In the genomic region with DNA sequence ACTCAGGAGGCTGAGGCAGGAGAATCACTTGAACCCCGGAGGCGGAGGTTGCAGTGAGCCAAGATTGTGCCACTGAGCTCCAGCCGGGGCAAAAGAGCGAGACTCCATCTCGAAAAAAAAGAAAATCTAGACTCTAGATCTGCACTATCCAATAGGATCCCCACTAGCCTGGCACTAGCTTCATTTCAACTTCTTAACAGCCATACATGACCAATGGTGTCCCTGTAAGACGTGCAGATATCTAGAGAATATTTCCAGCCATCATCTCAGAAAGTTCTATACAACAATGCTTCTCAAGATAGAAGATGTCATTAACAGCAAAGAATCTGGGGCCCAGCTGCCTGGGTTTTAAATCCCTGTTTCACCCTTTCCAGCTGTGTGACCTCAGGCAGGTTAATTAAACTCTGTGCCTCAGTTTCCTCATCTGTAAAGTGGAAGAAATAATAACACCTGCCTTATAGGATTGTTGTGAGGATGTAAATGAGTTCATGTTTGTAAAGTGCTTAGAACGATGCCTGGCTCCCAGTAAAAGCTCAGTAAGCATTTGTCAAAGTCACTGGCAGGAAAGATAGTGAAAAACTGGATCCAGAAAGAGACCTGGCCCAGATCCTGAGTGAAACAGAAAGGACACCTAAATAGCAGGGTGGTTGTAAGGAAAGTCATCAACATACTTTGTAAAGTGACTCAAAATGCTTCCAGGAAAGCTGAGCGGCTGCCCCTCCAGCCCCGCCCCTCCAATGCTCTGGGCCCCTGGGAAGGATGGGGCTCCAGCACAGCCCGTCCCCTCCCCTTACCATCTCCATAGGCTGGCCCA, we compare ENCODE assay signal across 1 cellular context.
TF ChIP-seq lines count a peak whose summit lies in the region.

No MANE protein-coding gene starts in this region.

TF ChIP-seq in WTC11, 78 proteins besides CTCF, POLR2A, EP300 and RAD21:
- TF ChIP-seq E2F5 (CRISPR knock-in tag; IDR thresholded peaks at IDR 0.05) (no peak), FOXP1 (CRISPR knock-in tag; IDR thresholded peaks at IDR 0.05; ENCODE audit: borderline replicate concordance) (no peak), STAT6 (CRISPR knock-in tag; conservative IDR thresholded peaks at IDR 0.05; ENCODE audit: low read depth) (no peak)
